In the genomic region with DNA sequence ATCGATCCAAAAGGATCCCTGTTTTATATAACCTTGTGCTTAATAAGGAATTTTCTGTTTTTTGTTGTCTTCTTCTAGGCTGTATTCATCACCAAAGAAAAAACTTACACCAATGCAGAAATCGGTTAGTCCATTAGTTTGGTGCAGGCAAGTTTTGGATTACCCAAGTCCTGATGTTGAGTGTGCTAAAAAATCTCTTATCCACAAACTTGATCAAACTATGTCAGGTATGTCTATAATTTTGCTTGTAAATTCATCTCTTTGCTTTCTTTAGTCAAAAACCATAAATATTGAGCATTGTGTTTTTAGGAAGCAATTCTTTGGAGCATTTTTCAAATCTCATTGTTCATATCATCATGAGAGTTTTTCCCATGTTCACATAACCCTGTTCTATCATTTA, we compare ENCODE assay signal across 4 cellular contexts.
TF ChIP-seq lines count a peak whose summit lies in the region.

No MANE protein-coding gene starts in this region.

TF ChIP-seq in A549, 52 proteins besides CTCF, POLR2A, EP300 and RAD21 (continued from another document):
- TF ChIP-seq, protein P1, sequence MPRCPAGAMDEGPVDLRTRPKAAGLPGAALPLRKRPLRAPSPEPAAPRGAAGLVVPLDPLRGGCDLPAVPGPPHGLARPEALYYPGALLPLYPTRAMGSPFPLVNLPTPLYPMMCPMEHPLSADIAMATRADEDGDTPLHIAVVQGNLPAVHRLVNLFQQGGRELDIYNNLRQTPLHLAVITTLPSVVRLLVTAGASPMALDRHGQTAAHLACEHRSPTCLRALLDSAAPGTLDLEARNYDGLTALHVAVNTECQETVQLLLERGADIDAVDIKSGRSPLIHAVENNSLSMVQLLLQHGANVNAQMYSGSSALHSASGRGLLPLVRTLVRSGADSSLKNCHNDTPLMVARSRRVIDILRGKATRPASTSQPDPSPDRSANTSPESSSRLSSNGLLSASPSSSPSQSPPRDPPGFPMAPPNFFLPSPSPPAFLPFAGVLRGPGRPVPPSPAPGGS (IDR thresholded peaks at IDR 0.05): no peak
- TF ChIP-seq ELK1 (IDR thresholded peaks at IDR 0.05; ENCODE audit: low read depth, low read length): no peak
- TF ChIP-seq TP53 (CRISPR knock-in tag; IDR thresholded peaks at IDR 0.05): no peak
- TF ChIP-seq EHF (CRISPR knock-in tag; IDR thresholded peaks at IDR 0.05): no peak
- TF ChIP-seq MYC (IDR thresholded peaks at IDR 0.05; ENCODE audit: borderline replicate concordance, low read length): no peak
- TF ChIP-seq KDM5A (IDR thresholded peaks at IDR 0.05): no peak
- no peak for TF ChIP-seq HES2 (IDR thresholded peaks at IDR 0.05)
- no peak for TF ChIP-seq ESRRA (IDR thresholded peaks at IDR 0.05; ENCODE audit: borderline replicate concordance, low read length)
- no peak for TF ChIP-seq CBX2 (IDR thresholded peaks at IDR 0.05; ENCODE audit: borderline replicate concordance, low read depth)
- no peak for TF ChIP-seq FOSB (CRISPR knock-in tag; IDR thresholded peaks at IDR 0.05)
- no peak for TF ChIP-seq HEYL (CRISPR knock-in tag; IDR thresholded peaks at IDR 0.05)
- TF ChIP-seq NPAS2 (CRISPR knock-in tag; IDR thresholded peaks at IDR 0.05; ENCODE audit: borderline replicate concordance): no peak
- TF ChIP-seq USF2 (IDR thresholded peaks at IDR 0.05): no peak
- no peak for TF ChIP-seq FOSL2 (IDR thresholded peaks at IDR 0.05)
- no peak for TF ChIP-seq FOSL2 (CRISPR knock-in tag; IDR thresholded peaks at IDR 0.05)
- TF ChIP-seq EHMT2 (IDR thresholded peaks at IDR 0.05; ENCODE audit: low read depth): no peak

TF ChIP-seq in GM23338, 12 proteins besides CTCF, POLR2A, EP300 and RAD21 (continued from another document and continues in another):
- TF ChIP-seq, protein P2, sequence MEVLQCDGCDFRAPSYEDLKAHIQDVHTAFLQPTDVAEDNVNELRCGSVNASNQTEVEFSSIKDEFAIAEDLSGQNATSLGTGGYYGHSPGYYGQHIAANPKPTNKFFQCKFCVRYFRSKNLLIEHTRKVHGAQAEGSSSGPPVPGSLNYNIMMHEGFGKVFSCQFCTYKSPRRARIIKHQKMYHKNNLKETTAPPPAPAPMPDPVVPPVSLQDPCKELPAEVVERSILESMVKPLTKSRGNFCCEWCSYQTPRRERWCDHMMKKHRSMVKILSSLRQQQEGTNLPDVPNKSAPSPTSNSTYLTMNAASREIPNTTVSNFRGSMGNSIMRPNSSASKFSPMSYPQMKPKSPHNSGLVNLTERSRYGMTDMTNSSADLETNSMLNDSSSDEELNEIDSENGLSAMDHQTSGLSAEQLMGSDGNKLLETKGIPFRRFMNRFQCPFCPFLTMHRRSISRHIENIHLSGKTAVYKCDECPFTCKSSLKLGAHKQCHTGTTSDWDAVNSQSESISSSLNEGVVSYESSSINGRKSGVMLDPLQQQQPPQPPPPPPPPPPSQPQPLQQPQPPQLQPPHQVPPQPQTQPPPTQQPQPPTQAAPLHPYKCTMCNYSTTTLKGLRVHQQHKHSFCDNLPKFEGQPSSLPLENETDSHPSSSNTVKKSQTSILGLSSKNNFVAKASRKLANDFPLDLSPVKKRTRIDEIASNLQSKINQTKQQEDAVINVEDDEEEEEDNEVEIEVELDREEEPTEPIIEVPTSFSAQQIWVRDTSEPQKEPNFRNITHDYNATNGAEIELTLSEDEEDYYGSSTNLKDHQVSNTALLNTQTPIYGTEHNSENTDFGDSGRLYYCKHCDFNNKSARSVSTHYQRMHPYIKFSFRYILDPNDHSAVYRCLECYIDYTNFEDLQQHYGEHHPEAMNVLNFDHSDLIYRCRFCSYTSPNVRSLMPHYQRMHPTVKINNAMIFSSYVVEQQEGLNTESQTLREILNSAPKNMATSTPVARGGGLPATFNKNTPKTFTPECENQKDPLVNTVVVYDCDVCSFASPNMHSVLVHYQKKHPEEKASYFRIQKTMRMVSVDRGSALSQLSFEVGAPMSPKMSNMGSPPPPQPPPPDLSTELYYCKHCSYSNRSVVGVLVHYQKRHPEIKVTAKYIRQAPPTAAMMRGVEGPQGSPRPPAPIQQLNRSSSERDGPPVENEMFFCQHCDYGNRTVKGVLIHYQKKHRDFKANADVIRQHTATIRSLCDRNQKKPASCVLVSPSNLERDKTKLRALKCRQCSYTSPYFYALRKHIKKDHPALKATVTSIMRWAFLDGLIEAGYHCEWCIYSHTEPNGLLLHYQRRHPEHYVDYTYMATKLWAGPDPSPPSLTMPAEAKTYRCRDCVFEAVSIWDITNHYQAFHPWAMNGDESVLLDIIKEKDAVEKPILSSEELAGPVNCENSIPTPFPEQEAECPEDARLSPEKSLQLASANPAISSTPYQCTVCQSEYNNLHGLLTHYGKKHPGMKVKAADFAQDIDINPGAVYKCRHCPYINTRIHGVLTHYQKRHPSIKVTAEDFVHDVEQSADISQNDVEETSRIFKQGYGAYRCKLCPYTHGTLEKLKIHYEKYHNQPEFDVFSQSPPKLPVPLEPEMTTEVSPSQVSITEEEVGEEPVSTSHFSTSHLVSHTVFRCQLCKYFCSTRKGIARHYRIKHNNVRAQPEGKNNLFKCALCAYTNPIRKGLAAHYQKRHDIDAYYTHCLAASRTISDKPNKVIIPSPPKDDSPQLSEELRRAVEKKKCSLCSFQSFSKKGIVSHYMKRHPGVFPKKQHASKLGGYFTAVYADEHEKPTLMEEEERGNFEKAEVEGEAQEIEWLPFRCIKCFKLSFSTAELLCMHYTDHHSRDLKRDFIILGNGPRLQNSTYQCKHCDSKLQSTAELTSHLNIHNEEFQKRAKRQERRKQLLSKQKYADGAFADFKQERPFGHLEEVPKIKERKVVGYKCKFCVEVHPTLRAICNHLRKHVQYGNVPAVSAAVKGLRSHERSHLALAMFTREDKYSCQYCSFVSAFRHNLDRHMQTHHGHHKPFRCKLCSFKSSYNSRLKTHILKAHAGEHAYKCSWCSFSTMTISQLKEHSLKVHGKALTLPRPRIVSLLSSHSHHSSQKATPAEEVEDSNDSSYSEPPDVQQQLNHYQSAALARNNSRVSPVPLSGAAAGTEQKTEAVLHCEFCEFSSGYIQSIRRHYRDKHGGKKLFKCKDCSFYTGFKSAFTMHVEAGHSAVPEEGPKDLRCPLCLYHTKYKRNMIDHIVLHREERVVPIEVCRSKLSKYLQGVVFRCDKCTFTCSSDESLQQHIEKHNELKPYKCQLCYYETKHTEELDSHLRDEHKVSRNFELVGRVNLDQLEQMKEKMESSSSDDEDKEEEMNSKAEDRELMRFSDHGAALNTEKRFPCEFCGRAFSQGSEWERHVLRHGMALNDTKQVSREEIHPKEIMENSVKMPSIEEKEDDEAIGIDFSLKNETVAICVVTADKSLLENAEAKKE (CRISPR knock-in tag; IDR thresholded peaks at IDR 0.05): no peak

TF ChIP-seq in WTC11, 78 proteins besides CTCF, POLR2A, EP300 and RAD21 (continued from another document and continues in another):
- TF ChIP-seq, protein P3, sequence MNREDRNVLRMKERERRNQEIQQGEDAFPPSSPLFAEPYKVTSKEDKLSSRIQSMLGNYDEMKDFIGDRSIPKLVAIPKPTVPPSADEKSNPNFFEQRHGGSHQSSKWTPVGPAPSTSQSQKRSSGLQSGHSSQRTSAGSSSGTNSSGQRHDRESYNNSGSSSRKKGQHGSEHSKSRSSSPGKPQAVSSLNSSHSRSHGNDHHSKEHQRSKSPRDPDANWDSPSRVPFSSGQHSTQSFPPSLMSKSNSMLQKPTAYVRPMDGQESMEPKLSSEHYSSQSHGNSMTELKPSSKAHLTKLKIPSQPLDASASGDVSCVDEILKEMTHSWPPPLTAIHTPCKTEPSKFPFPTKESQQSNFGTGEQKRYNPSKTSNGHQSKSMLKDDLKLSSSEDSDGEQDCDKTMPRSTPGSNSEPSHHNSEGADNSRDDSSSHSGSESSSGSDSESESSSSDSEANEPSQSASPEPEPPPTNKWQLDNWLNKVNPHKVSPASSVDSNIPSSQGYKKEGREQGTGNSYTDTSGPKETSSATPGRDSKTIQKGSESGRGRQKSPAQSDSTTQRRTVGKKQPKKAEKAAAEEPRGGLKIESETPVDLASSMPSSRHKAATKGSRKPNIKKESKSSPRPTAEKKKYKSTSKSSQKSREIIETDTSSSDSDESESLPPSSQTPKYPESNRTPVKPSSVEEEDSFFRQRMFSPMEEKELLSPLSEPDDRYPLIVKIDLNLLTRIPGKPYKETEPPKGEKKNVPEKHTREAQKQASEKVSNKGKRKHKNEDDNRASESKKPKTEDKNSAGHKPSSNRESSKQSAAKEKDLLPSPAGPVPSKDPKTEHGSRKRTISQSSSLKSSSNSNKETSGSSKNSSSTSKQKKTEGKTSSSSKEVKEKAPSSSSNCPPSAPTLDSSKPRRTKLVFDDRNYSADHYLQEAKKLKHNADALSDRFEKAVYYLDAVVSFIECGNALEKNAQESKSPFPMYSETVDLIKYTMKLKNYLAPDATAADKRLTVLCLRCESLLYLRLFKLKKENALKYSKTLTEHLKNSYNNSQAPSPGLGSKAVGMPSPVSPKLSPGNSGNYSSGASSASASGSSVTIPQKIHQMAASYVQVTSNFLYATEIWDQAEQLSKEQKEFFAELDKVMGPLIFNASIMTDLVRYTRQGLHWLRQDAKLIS (CRISPR knock-in tag; IDR thresholded peaks at IDR 0.05; ENCODE audit: borderline replicate concordance): no peak
- no peak for TF ChIP-seq HMGXB4 (CRISPR knock-in tag; IDR thresholded peaks at IDR 0.05)
- TF ChIP-seq ZNF138 (CRISPR knock-in tag; conservative IDR thresholded peaks at IDR 0.05): no peak
- TF ChIP-seq PRRX2 (CRISPR knock-in tag; IDR thresholded peaks at IDR 0.05): no peak
- no peak for TF ChIP-seq ETV6 (CRISPR knock-in tag; IDR thresholded peaks at IDR 0.05)

TF ChIP-seq in neural cell, 6 proteins besides CTCF, POLR2A, EP300 and RAD21 (continued from another document):
- TF ChIP-seq, protein P4, sequence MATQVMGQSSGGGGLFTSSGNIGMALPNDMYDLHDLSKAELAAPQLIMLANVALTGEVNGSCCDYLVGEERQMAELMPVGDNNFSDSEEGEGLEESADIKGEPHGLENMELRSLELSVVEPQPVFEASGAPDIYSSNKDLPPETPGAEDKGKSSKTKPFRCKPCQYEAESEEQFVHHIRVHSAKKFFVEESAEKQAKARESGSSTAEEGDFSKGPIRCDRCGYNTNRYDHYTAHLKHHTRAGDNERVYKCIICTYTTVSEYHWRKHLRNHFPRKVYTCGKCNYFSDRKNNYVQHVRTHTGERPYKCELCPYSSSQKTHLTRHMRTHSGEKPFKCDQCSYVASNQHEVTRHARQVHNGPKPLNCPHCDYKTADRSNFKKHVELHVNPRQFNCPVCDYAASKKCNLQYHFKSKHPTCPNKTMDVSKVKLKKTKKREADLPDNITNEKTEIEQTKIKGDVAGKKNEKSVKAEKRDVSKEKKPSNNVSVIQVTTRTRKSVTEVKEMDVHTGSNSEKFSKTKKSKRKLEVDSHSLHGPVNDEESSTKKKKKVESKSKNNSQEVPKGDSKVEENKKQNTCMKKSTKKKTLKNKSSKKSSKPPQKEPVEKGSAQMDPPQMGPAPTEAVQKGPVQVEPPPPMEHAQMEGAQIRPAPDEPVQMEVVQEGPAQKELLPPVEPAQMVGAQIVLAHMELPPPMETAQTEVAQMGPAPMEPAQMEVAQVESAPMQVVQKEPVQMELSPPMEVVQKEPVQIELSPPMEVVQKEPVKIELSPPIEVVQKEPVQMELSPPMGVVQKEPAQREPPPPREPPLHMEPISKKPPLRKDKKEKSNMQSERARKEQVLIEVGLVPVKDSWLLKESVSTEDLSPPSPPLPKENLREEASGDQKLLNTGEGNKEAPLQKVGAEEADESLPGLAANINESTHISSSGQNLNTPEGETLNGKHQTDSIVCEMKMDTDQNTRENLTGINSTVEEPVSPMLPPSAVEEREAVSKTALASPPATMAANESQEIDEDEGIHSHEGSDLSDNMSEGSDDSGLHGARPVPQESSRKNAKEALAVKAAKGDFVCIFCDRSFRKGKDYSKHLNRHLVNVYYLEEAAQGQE (IDR thresholded peaks at IDR 0.05; ENCODE audit: borderline replicate concordance): no peak
- TF ChIP-seq TAF1 (IDR thresholded peaks at IDR 0.05; ENCODE audit: low read depth) (no peak), MXI1 (conservative IDR thresholded peaks at IDR 0.05; ENCODE audit: poor library complexity, severe bottlenecking) (no peak), SMC3 (conservative IDR thresholded peaks at IDR 0.05; ENCODE audit: poor library complexity) (no peak), EZH2 (IDR thresholded peaks at IDR 0.05; ENCODE audit: borderline replicate concordance, insufficient read depth, low read length, poor library complexity, severe bottlenecking) (no peak)
